In genomic region chr2:24409700-24410556, GRCh38 we compare ENCODE assay signal across 8 cellular contexts.
DNase-seq lines count a peak whose midpoint lies in the region; ATAC-seq, FAIRE-seq and TF ChIP-seq lines count a peak whose summit lies in the region.

No MANE protein-coding gene starts in this region.

- no peaks in the 10 kb centered on the region for H3K36me3 Mint-ChIP-seq in stimulated activated memory B cell treated with anti-CD40 and anti-IgM and Interleukin-4, amounts not matched to agents 10 μg/mL and 1 μg/mL and 100 μg/mL, for 72 hours

- no peak for TF ChIP-seq POLR2A in GM18505 (IDR thresholded peaks at IDR 0.05; ENCODE audit: borderline replicate concordance, extremely low read depth, insufficient read depth, insufficient read length)

- TF ChIP-seq CTCF in GM12864 (IDR thresholded peaks at IDR 0.05; ENCODE audit: low read depth, low read length, missing control alignments) = peak; percentile 82

- peaks cover 9% of the 10 kb centered on the region for H3K27me3 Mint-ChIP-seq in stimulated activated memory B cell treated with anti-CD40 and anti-IgM and Interleukin-4, amounts not matched to agents 10 μg/mL and 1 μg/mL and 100 μg/mL, for 72 hours

- DNase-seq in GM12864 (ENCODE audit: low read depth) (peak; percentile 50), NCI-H1436 (lab: John Stamatoyannopoulos, UW) (peak; percentile 71), SK-N-MC (ENCODE audit: low read depth, low spot score) (peak; percentile 65), cerebellar cortex (ENCODE audit: low spot score) (peak; percentile 82), left kidney (ENCODE audit: low read depth, low spot score) (peak; percentile 86)

- no peaks in the 10 kb centered on the region for H3K9me3 Mint-ChIP-seq in stimulated activated memory B cell treated with anti-CD40 and anti-IgM and Interleukin-4, amounts not matched to agents 10 μg/mL and 1 μg/mL and 100 μg/mL, for 72 hours

- H3K27ac Mint-ChIP-seq in stimulated activated memory B cell treated with anti-CD40 and anti-IgM and Interleukin-4, amounts not matched to agents 10 μg/mL and 1 μg/mL and 100 μg/mL, for 72 hours = no peak overlapping the region

- H3K9ac ChIP-seq in SK-N-MC (ENCODE audit: insufficient read length) = no peak overlapping the region

- no peaks in the 10 kb centered on the region for H3K9me3 ChIP-seq in SK-N-MC (ENCODE audit: low read depth, low read length)

- no peaks in the 10 kb centered on the region for H3K4me1 Mint-ChIP-seq in stimulated activated memory B cell treated with anti-CD40 and anti-IgM and Interleukin-4, amounts not matched to agents 10 μg/mL and 1 μg/mL and 100 μg/mL, for 72 hours

- H3K4me3 Mint-ChIP-seq in stimulated activated memory B cell treated with anti-CD40 and anti-IgM and Interleukin-4, amounts not matched to agents 10 μg/mL and 1 μg/mL and 100 μg/mL, for 72 hours = no peak overlapping the region

- ATAC-seq in stimulated activated memory B cell treated with anti-CD40 and anti-IgM and Interleukin-4, amounts not matched to agents 10 μg/mL and 1 μg/mL and 100 μg/mL, for 72 hours = peak; percentile 70
- ATAC-seq in GM18505 (IDR thresholded peaks at IDR 0.05; ENCODE audit: unreplicated experiment) = no peak

- H3K36me3 ChIP-seq in SK-N-MC (ENCODE audit: insufficient read depth, low read length) = no peaks in the 10 kb centered on the region

- H3K4me3 ChIP-seq in GM12864 (ENCODE audit: low read depth, low read length) = no peak overlapping the region
- no peak overlapping the region for H3K4me3 ChIP-seq in SK-N-MC

- peak; percentile 51 for FAIRE-seq in A204.1 (lab: Jason Lieb, UNC)

- H3K27ac ChIP-seq in SK-N-MC = no peak overlapping the region
